In genomic region chr2:30026091-30027055, GRCh38 we compare ENCODE assay signal across 8 cellular contexts.
A peak's percentile ranks its signal among the peaks of the same experiment; 100 is the strongest.
DNase-seq lines count a peak whose midpoint lies in the region; ATAC-seq and TF ChIP-seq lines count a peak whose summit lies in the region.

No MANE protein-coding gene starts in this region.

- no peak overlapping the region for H3K4me3 ChIP-seq in AG10803 (ENCODE audit: low read length)
- no peak overlapping the region for H3K4me3 ChIP-seq in esophagus muscularis mucosa
- H3K4me3 ChIP-seq in neural progenitor cell = no peak overlapping the region

- no peak for TF ChIP-seq POLR2A in esophagus muscularis mucosa (IDR thresholded peaks at IDR 0.05; ENCODE audit: low read depth)

- ATAC-seq in GM18909 (IDR thresholded peaks at IDR 0.05; ENCODE audit: poor library complexity, unreplicated experiment) (no peak), T-helper 17 cell (no peak)

- peak; percentile 63 for TF ChIP-seq CTCF in AG10803 (conservative IDR thresholded peaks at IDR 0.05; ENCODE audit: low read length)
- TF ChIP-seq CTCF in GM13976 (IDR thresholded peaks at IDR 0.05; ENCODE audit: borderline replicate concordance, control extremely low read depth, extremely low read depth, insufficient read depth, missing control alignments) = peak; percentile 50
- peak; percentile 19 to 45 (median 39) for TF ChIP-seq CTCF in esophagus muscularis mucosa (IDR thresholded peaks at IDR 0.05)
- peak; percentile 81 for TF ChIP-seq CTCF in neural progenitor cell (IDR thresholded peaks at IDR 0.05)

- in situ Hi-C loops in GM13976 (cut with MboI; ENCODE audit: low sequenced_read_pairs, unreplicated experiment) = no loop called here

- H3K4me1 ChIP-seq in esophagus muscularis mucosa (peaks cover 0 to 5% (median 0%) of the 10 kb centered on the region in 4 donors), neural progenitor cell (peaks cover 11% of the 10 kb centered on the region)

- H3K4me1 Mint-ChIP-seq in neural progenitor cell (peaks cover 23% of the 10 kb centered on the region), T-helper 17 cell (peaks cover 6% of the 10 kb centered on the region)

- peak overlapping the region; percentile 19 for H3K27ac Mint-ChIP-seq in neural progenitor cell
- no peak overlapping the region for H3K27ac Mint-ChIP-seq in T-helper 17 cell

- H4K20me1 ChIP-seq in neural progenitor cell (ENCODE audit: low read depth) = no peaks in the 10 kb centered on the region

- no peak overlapping the region for H3K27ac ChIP-seq in esophagus muscularis mucosa (replicated peaks in 1 of 4)
- no peak overlapping the region for H3K27ac ChIP-seq in neural progenitor cell

- TF ChIP-seq EP300 in esophagus muscularis mucosa (IDR thresholded peaks at IDR 0.05) = no peak

- no peaks in the 10 kb centered on the region for H3K9me3 Mint-ChIP-seq in neural progenitor cell

- H3K36me3 ChIP-seq in esophagus muscularis mucosa (no peaks in the 10 kb centered on the region), neural progenitor cell (no peaks in the 10 kb centered on the region)

- H3K27me3 Mint-ChIP-seq in neural progenitor cell (ENCODE audit: insufficient read depth, low read depth) (peaks cover 3% of the 10 kb centered on the region), T-helper 17 cell (peaks cover 50% of the 10 kb centered on the region)

- H2AFZ ChIP-seq in neural progenitor cell (replicated peaks) = no peak overlapping the region

- no peak overlapping the region for H3K9ac ChIP-seq in neural progenitor cell

- peak; percentile 55 for DNase-seq in AG10803 (ENCODE audit: low read depth)
- DNase-seq in GM13976 (ENCODE audit: low spot score) = peak; percentile 62
- DNase-seq in esophagus muscularis mucosa (ENCODE audit: extremely low spot score) = peak; percentile 87
- DNase-seq in neural progenitor cell (ENCODE audit: low spot score) = peak; percentile 76
- DNase-seq in NCI-H2107 (lab: John Stamatoyannopoulos, UW) = no peak
- DNase-seq in T-helper 17 cell = no peak

- no peaks in the 10 kb centered on the region for H3F3A ChIP-seq in neural progenitor cell (ENCODE audit: low read depth)

- H3K36me3 Mint-ChIP-seq in neural progenitor cell (no peaks in the 10 kb centered on the region), T-helper 17 cell (ENCODE audit: low read depth) (peaks cover 3% of the 10 kb centered on the region)

- 48% methylated on average over 22 of the region's 23 CpGs for WGBS in esophagus muscularis mucosa

- H3K4me3 Mint-ChIP-seq in neural progenitor cell (no peak overlapping the region), T-helper 17 cell (no peak overlapping the region)

- intact Hi-C loops in esophagus muscularis mucosa (cut with DNase I) = no loop called here

- no peaks in the 10 kb centered on the region for H3K9me3 ChIP-seq in esophagus muscularis mucosa
- H3K9me3 ChIP-seq in neural progenitor cell (ENCODE audit: low read depth) = no peaks in the 10 kb centered on the region
- no peaks in the 10 kb centered on the region for H3K9me3 ChIP-seq in T-helper 17 cell (ENCODE audit: control insufficient read depth, low read length, poor library complexity, severe bottlenecking)

- H3K4me2 ChIP-seq in neural progenitor cell = peak overlapping the region; percentile 35

- peaks cover 0 to 42% (median 0%) of the 10 kb centered on the region in 4 donors for H3K27me3 ChIP-seq in esophagus muscularis mucosa
- peaks cover 4% of the 10 kb centered on the region for H3K27me3 ChIP-seq in neural progenitor cell

- H3K79me2 ChIP-seq in neural progenitor cell (ENCODE audit: low read depth) = no peaks in the 10 kb centered on the region

TF ChIP-seq in PFSK-1, 5 proteins besides CTCF, POLR2A, EP300 and RAD21:
- TF ChIP-seq TAF1 (IDR thresholded peaks at IDR 0.05; ENCODE audit: borderline replicate concordance, insufficient read depth, low read length) = no peak
- peak; percentile 49 for TF ChIP-seq FOXP2 (optimal IDR thresholded peaks at IDR 0.05; ENCODE audit: borderline replicate concordance, extremely low read depth, extremely low read length, insufficient read depth)

Comparison
In these comparisons a context has a peak if more than half of its experiments do, and no peak if none do; other contexts are left out.
1. DNase-seq: peak in AG10803 (single experiment), GM13976 (single experiment), esophagus muscularis mucosa (single experiment) and neural progenitor cell (single experiment); none in NCI-H2107 (single experiment) and T-helper 17 cell (0 of 3).
2. Peak in every context shown above with its lines, with median percentiles within 50 percentile points of each other: CTCF ChIP-seq.